In genomic region chr6:116676021-116676420, GRCh38 we compare ENCODE assay signal across 25 cellular contexts.
"Had no signal": no experiment of that assay in that cellular context is flagged by ENCODE, and none has a peak within 500 bp of the region (broad histone marks: within the 10 kb centered on the region; RNA-seq: fewer than 3 reads in every experiment).

No MANE protein-coding gene starts in this region.

- H3K27ac ChIP-seq: neutrophil, pancreas, psoas muscle, right lobe of liver, sigmoid colon, stomach, thoracic aorta, tibial artery, transverse colon, upper lobe of right lung, uterus had no signal

- H3K4me1 ChIP-seq: psoas muscle, right lobe of liver, upper lobe of right lung, uterus had no signal

- H3K36me3 ChIP-seq: neutrophil, pancreas, right lobe of liver, sigmoid colon, stomach, thoracic aorta, tibial artery, transverse colon, upper lobe of right lung, uterus had no signal

- ATAC-seq: naive thymus-derived CD8-positive, alpha-beta T cell; natural killer cell treated with Interleukin-12 subunit alpha and Interleukin-12 subunit beta and Interleukin-15 and Interleukin-18, amount 100 ng/mL, for 72 hours; pancreas; psoas muscle; right cardiac atrium; right lobe of liver; stimulated activated effector memory CD8-positive, alpha-beta T cell treated with anti-CD3 and anti-CD28 coated beads, Interleukin-12 subunit alpha, Interleukin-12 subunit beta, amount 100 ng/mL, for 72 hours; stimulated activated naive B cell treated with anti-CD40 and anti-IgM and Interleukin-4, amounts not matched to agents 10 μg/mL and 1 μg/mL and 100 μg/mL, for 72 hours; upper lobe of right lung had no signal

- DNase-seq: naive thymus-derived CD8-positive, alpha-beta T cell; nephron progenitor cell; nucleus accumbens; pancreas; posterior cingulate gyrus; psoas muscle; right cardiac atrium; right lobe of liver; sigmoid colon; small intestine; stimulated activated CD4-positive, alpha-beta T cell treated with anti-CD3 and anti-CD28 coated beads, Interleukin-15, amount 100 ng/mL, for 24 hours; stimulated activated CD4-positive, alpha-beta T cell treated with anti-CD3 and anti-CD28 coated beads, Interleukin-2, amount 100 ng/mL, for 24 hours; stimulated activated CD4-positive, alpha-beta T cell treated with anti-CD3 and anti-CD28 coated beads, Interleukin-2, amount 100 ng/mL, for 48 hours; stimulated activated CD4-positive, alpha-beta T cell treated with anti-CD3 and anti-CD28 coated beads, Interleukin-4, amount 100 ng/mL, for 24 hours; stimulated activated naive B cell treated with anti-CD40 and anti-IgM and Interleukin-4, amounts not matched to agents 10 μg/mL and 1 μg/mL and 100 μg/mL, for 72 hours; stimulated activated naive CD4-positive, alpha-beta T cell treated with Interleukin-2 at 50 U/mL for 16 hours; stomach; tibial artery; transverse colon; upper lobe of right lung; uterus had no signal

- H3K9me3 ChIP-seq: neutrophil, pancreas, psoas muscle, right lobe of liver, sigmoid colon, stomach, thoracic aorta, tibial artery, transverse colon, upper lobe of right lung, uterus had no signal

- H3K27me3 ChIP-seq: pancreas, right lobe of liver, sigmoid colon, stomach, tibial artery, transverse colon, upper lobe of right lung, uterus had no signal

- H3K4me3 ChIP-seq: pancreas, psoas muscle, right lobe of liver, sigmoid colon, stomach, thoracic aorta, tibial artery, transverse colon, upper lobe of right lung, uterus had no signal
